1 cellular context compared by ENCODE assay signal in the genomic region with DNA sequence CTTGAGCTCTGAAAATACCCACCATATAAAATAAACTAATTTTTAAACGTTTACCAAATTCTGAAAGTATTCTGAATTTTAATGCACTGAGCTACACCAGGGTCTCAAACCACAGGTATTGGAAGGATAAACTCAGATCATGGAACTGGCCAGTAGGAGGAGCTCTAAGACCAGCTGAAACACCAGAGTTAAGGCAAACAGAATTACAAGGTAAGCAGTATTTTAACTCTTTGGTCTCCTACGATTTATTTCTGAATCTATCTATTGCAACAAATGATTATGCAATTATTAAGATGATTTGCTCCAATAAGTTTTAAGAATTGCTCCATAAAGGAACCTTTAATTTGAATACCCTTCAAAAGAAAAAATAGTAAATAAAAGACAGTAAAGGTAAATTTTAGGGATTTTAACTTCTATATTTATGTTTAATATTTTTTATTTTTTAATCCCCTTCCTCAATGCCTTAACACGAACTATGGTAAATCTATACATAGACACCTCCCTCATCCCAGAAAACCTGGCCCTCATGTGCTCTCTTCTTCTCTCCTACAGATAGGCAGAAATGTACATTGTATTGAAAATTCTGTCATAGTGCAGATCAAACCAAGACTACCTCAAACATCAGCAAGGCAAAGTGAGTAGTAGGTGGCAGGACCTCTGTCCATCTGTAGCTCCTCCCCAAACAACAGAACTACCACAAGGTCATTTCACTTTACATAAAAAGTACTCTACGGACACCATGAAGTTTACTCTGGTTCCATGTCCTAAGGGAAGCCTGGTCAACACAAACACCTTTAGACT.
TF ChIP-seq lines count a peak whose summit lies in the region.

No MANE protein-coding gene starts in this region.

TF ChIP-seq in IMR-90, 13 proteins besides CTCF, POLR2A, EP300 and RAD21 (continued from another document):
- TF ChIP-seq MXI1 (IDR thresholded peaks at IDR 0.05; ENCODE audit: borderline replicate concordance, low read depth, low read length) (no peak), CEBPB (IDR thresholded peaks at IDR 0.05; ENCODE audit: low read depth, low read length) (peak; percentile 71), FOS (IDR thresholded peaks at IDR 0.05; ENCODE audit: low read depth, low read length) (no peak), BHLHE40 (IDR thresholded peaks at IDR 0.05; ENCODE audit: low read depth, low read length) (no peak)
- TF ChIP-seq, protein P1, sequence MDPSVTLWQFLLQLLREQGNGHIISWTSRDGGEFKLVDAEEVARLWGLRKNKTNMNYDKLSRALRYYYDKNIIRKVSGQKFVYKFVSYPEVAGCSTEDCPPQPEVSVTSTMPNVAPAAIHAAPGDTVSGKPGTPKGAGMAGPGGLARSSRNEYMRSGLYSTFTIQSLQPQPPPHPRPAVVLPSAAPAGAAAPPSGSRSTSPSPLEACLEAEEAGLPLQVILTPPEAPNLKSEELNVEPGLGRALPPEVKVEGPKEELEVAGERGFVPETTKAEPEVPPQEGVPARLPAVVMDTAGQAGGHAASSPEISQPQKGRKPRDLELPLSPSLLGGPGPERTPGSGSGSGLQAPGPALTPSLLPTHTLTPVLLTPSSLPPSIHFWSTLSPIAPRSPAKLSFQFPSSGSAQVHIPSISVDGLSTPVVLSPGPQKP (IDR thresholded peaks at IDR 0.05; ENCODE audit: borderline replicate concordance, low read depth, low read length) = no peak
